10 cellular contexts compared by ENCODE assay signal in genomic region chr5:180817847-180818246, GRCh38. TPM values are rescaled to one million over a fixed set of nuclear protein-coding genes. Genes with fewer than 3 reads are reported as not detected.
DNase-seq lines count a peak whose midpoint lies in the region; ATAC-seq, FAIRE-seq and TF ChIP-seq lines count a peak whose summit lies in the region.
"Had no signal": no experiment of that assay in that cellular context is flagged by ENCODE, and none has a peak within 500 bp of the region (broad histone marks: within the 10 kb centered on the region; RNA-seq: fewer than 3 reads in every experiment).

No MANE protein-coding gene starts in this region.

- DNase-seq in astrocyte (ENCODE audit: low read depth) = no peak
- no peak for DNase-seq in naive thymus-derived CD8-positive, alpha-beta T cell
- DNase-seq in suprapubic skin (ENCODE audit: low spot score in 2 of 2) = peak in 1 of 2 donors; percentile 26
- no peak for DNase-seq in BE2C
- no peak for DNase-seq in mesenteric fat pad (ENCODE audit: low spot score)
- no peak for DNase-seq in NOMO-1 treated with dmso at 0.1 percent for 144 hours (lab: John Stamatoyannopoulos, UW; ENCODE audit: unreplicated experiment)
- DNase-seq: NCI-H446 had no signal

- H3K9me3 ChIP-seq in astrocyte (ENCODE audit: insufficient read depth, low read depth, low read length) = no peaks in the 10 kb centered on the region
- H3K9me3 ChIP-seq in suprapubic skin = no peaks in the 10 kb centered on the region
- no peaks in the 10 kb centered on the region for H3K9me3 ChIP-seq in BE2C
- H3K9me3 ChIP-seq: SJSA1 had no signal

- H3K27ac Mint-ChIP-seq in astrocyte (ENCODE audit: unreplicated experiment) = no peak overlapping the region
- H3K27ac Mint-ChIP-seq in naive thymus-derived CD8-positive, alpha-beta T cell = peak overlapping the region in 6 of 10 donors; percentile 4 to 79 (median 49)

- no peaks in the 10 kb centered on the region for H3K27me3 Mint-ChIP-seq in astrocyte (ENCODE audit: low read depth, unreplicated experiment)
- H3K27me3 Mint-ChIP-seq in naive thymus-derived CD8-positive, alpha-beta T cell = no peaks in the 10 kb centered on the region

- H3K4me1 ChIP-seq in astrocyte (ENCODE audit: insufficient read depth, low read length) (peaks cover 15% of the 10 kb centered on the region), suprapubic skin (peaks cover 51% of the 10 kb centered on the region), BE2C (no peaks in the 10 kb centered on the region)

- no peak overlapping the region for H3K9ac ChIP-seq in astrocyte (ENCODE audit: low read length)

- POLR2A ChIA-PET in naive thymus-derived CD8-positive, alpha-beta T cell (lab: Charles Lee) = interaction anchor here (1.1 to 21.8 kb wide), 5 partner anchors 8 to 16 kb away, joined by 5 to 642 read pairs (median 8); partner anchors contain the start of gene MGAT1

- H3K36me3 ChIP-seq in astrocyte (ENCODE audit: insufficient read depth, low read length) (no peaks in the 10 kb centered on the region), suprapubic skin (no peaks in the 10 kb centered on the region), BE2C (no peaks in the 10 kb centered on the region)
- H3K36me3 ChIP-seq: SJSA1 had no signal

- peak overlapping the region; percentile 51 for H3K4me2 ChIP-seq in astrocyte (ENCODE audit: low read length)

- H2AFZ ChIP-seq in astrocyte (ENCODE audit: low read depth, low read length) = no peak overlapping the region

- H3K4me1 Mint-ChIP-seq in astrocyte (ENCODE audit: low read depth, unreplicated experiment) = peaks cover 15% of the 10 kb centered on the region
- peaks cover 28 to 66% (median 42%) of the 10 kb centered on the region in 4 donors for H3K4me1 Mint-ChIP-seq in naive thymus-derived CD8-positive, alpha-beta T cell

- H3K27ac ChIP-seq in astrocyte (ENCODE audit: low read depth, low read length) = no peak overlapping the region
- H3K27ac ChIP-seq in suprapubic skin = peak overlapping the region; percentile 78
- H3K27ac ChIP-seq: SJSA1 had no signal

- no peak for TF ChIP-seq CTCF in astrocyte (IDR thresholded peaks at IDR 0.05; ENCODE audit: insufficient read depth, low read depth, low read length)
- TF ChIP-seq CTCF in suprapubic skin (IDR thresholded peaks at IDR 0.05) = no peak
- no peak for TF ChIP-seq CTCF in BE2C (IDR thresholded peaks at IDR 0.05; ENCODE audit: low read depth, low read length)

- no peak for TF ChIP-seq POLR2A in suprapubic skin (IDR thresholded peaks at IDR 0.05)

- no peak overlapping the region for H3K4me3 ChIP-seq in astrocyte (ENCODE audit: insufficient read depth, low read depth, low read length)
- no peak overlapping the region for H3K4me3 ChIP-seq in suprapubic skin
- no peak overlapping the region for H3K4me3 ChIP-seq in BE2C (ENCODE audit: low read depth, low read length)
- H3K4me3 ChIP-seq: SJSA1 had no signal

- WGBS in suprapubic skin = 58% methylated on average over 7 of the region's 7 CpGs

- H3K36me3 Mint-ChIP-seq in astrocyte (ENCODE audit: low read depth, unreplicated experiment) = no peaks in the 10 kb centered on the region
- no peaks in the 10 kb centered on the region for H3K36me3 Mint-ChIP-seq in naive thymus-derived CD8-positive, alpha-beta T cell

- H4K20me1 ChIP-seq in astrocyte (ENCODE audit: insufficient read depth, low read length) = no peaks in the 10 kb centered on the region

- H3K27me3 ChIP-seq in astrocyte (ENCODE audit: insufficient read depth, low read length) = no peaks in the 10 kb centered on the region
- H3K27me3 ChIP-seq in suprapubic skin = no peaks in the 10 kb centered on the region
- H3K27me3 ChIP-seq in BE2C = no peaks in the 10 kb centered on the region
- H3K27me3 ChIP-seq: SJSA1 had no signal

- TF ChIP-seq EP300 in suprapubic skin (IDR thresholded peaks at IDR 0.05) = no peak

- FAIRE-seq in astrocyte (lab: Jason Lieb, UNC) = no peak
- FAIRE-seq: endometrium had no signal

- no peak overlapping the region for H3K4me3 Mint-ChIP-seq in astrocyte (ENCODE audit: unreplicated experiment)
- H3K4me3 Mint-ChIP-seq in naive thymus-derived CD8-positive, alpha-beta T cell = peak overlapping the region in 4 of 10 donors; percentile 20 to 62 (median 44)

- H3K9me3 Mint-ChIP-seq in astrocyte (ENCODE audit: unreplicated experiment) = no peaks in the 10 kb centered on the region
- H3K9me3 Mint-ChIP-seq in naive thymus-derived CD8-positive, alpha-beta T cell = no peaks in the 10 kb centered on the region

- no peaks in the 10 kb centered on the region for H3K79me2 ChIP-seq in astrocyte (ENCODE audit: insufficient read depth, low read length)

- peak; percentile 38 for ATAC-seq in HG03175 (IDR thresholded peaks at IDR 0.05; ENCODE audit: unreplicated experiment)
- ATAC-seq in naive thymus-derived CD8-positive, alpha-beta T cell = no peak

RNA-seq across cellular contexts. Expression of gene MGAT1, which starts 15.2 kb away (rescaled TPM):
- 116 and 120 TPM in 2 replicates for total RNA-seq in astrocyte
- 100 to 1,000 TPM; 195 to 205 TPM for total RNA-seq in naive thymus-derived CD8-positive, alpha-beta T cell
- 100 to 1,000 TPM; 108 to 149 (median 111) TPM for polyA plus RNA-seq in naive thymus-derived CD8-positive, alpha-beta T cell
- 100 to 1,000 TPM; 122 to 137 (median 125) TPM for total RNA-seq in suprapubic skin
- polyA plus RNA-seq in BE2C (2012; ENCODE audit: insufficient read depth, insufficient read length, low read depth) = 120 TPM
- total RNA-seq in mesenteric fat pad = 380 TPM

RNA-seq across cellular contexts. Expression of gene ZFP62, which starts 43.2 kb away (rescaled TPM):
- total RNA-seq in astrocyte (14.5 and 15.0 TPM in 2 replicates), suprapubic skin (10 to 100 TPM; 35.5 to 41.1 (median 39.1) TPM), mesenteric fat pad (9.1 TPM)
- total RNA-seq in naive thymus-derived CD8-positive, alpha-beta T cell = 10 to 100 TPM; 66.5 to 74.4 TPM
- polyA plus RNA-seq in naive thymus-derived CD8-positive, alpha-beta T cell = 10 to 100 TPM; 20.0 to 26.0 (median 25.7) TPM
- 44.8 TPM for polyA plus RNA-seq in BE2C (2012; ENCODE audit: insufficient read depth, insufficient read length, low read depth)
